Comparison of ENCODE assay signal across 18 cellular contexts in genomic region chr7:94980418-94981142, GRCh38.
DNase-seq lines count a peak whose midpoint lies in the region; TF ChIP-seq lines count a peak whose summit lies in the region.
"Had no signal": no experiment of that assay in that cellular context is flagged by ENCODE, and none has a peak within 500 bp of the region (broad histone marks: within the 10 kb centered on the region; RNA-seq: fewer than 3 reads in every experiment).

No MANE protein-coding gene starts in this region.

- H2BK12ac ChIP-seq in trophoblast cell (ENCODE audit: low read length): no peak overlapping the region

- no peak overlapping the region for H3K4ac ChIP-seq in trophoblast cell (ENCODE audit: low read depth, low read length)

- H3K36me3 ChIP-seq in Caco-2 (ENCODE audit: control insufficient read depth, insufficient read depth, low read length) (no peaks in the 10 kb centered on the region), adrenal gland (replicated peaks in 1 of 2) (no peaks in the 10 kb centered on the region), trophoblast cell (ENCODE audit: control insufficient read depth in 1 of 2, insufficient read depth in 2 of 2, low read length in 2 of 2) (no peaks in the 10 kb centered on the region)

- peaks cover 4% of the 10 kb centered on the region; the same call in 1 of the 2 replicates for H3K9me3 ChIP-seq in Caco-2
- H3K9me3 ChIP-seq in adrenal gland (replicated peaks in 1 of 3): no peaks in the 10 kb centered on the region
- no peaks in the 10 kb centered on the region for H3K9me3 ChIP-seq in trophoblast cell (ENCODE audit: insufficient read depth, low read depth, low read length)

- no peak overlapping the region for H2AFZ ChIP-seq in trophoblast cell (ENCODE audit: insufficient read depth, low read length, poor library complexity)

- H3K9me3 Mint-ChIP-seq in Caco-2 (ENCODE audit: unreplicated experiment): peaks cover 10% of the 10 kb centered on the region

- H3K4me1 ChIP-seq in Caco-2 (peaks cover 17% of the 10 kb centered on the region), adrenal gland (replicated peaks in 1 of 2) (peaks cover 19 to 21% of the 10 kb centered on the region in 2 donors), trophoblast cell (ENCODE audit: control insufficient read depth in 1 of 2, insufficient read depth in 2 of 2, low read length in 2 of 2) (no peaks in the 10 kb centered on the region)

- no peak overlapping the region for H3K4me2 ChIP-seq in trophoblast cell (ENCODE audit: low read length)

- peak overlapping the region; percentile 36 for H3K4me3 Mint-ChIP-seq in Caco-2 (ENCODE audit: unreplicated experiment)
- H3K4me3 Mint-ChIP-seq: CD14-positive monocyte had no signal

- TF ChIP-seq POLR2A in adrenal gland (IDR thresholded peaks at IDR 0.05): no peak

- no peaks in the 10 kb centered on the region for H3K79me1 ChIP-seq in trophoblast cell (ENCODE audit: low read length)

- intact Hi-C loops in Caco-2 (cut with micrococcal nuclease; ENCODE audit: unreplicated experiment): loop anchor here (1.0 to 2.0 kb wide), 3 partner anchors 9 to 400 kb away; no protein-coding TSS in a partner anchor
- intact Hi-C loops in adrenal gland (cut with DNase I): no loop called here

- POLR2A ChIA-PET in Caco-2 (lab: Charles Lee): interaction anchor here (0.6 kb wide), 1 partner anchor 10 kb away, joined by 4 read pairs; no protein-coding TSS in a partner anchor

- no peak overlapping the region for H2BK120ac ChIP-seq in trophoblast cell (ENCODE audit: insufficient read depth, low read length, poor library complexity)

- H3K4me3 ChIP-seq in Caco-2 (ENCODE audit: low read depth, low read length) (no peak overlapping the region), adrenal gland (no peak overlapping the region), fibroblast of the aortic adventitia (ENCODE audit: low read depth, low read length) (no peak overlapping the region), trophoblast cell (ENCODE audit: low read depth, low read length) (no peak overlapping the region)

- no peak overlapping the region for H3K14ac ChIP-seq in trophoblast cell (ENCODE audit: low read length)

- no peak overlapping the region for H2AK5ac ChIP-seq in trophoblast cell (ENCODE audit: low read length)

- no peaks in the 10 kb centered on the region for H3K4me1 Mint-ChIP-seq in Caco-2 (ENCODE audit: low read depth, unreplicated experiment)
- H3K4me1 Mint-ChIP-seq: CD14-positive monocyte had no signal

- no peak overlapping the region for H3K18ac ChIP-seq in trophoblast cell (ENCODE audit: low read length)

- TF ChIP-seq CTCF in Caco-2 (IDR thresholded peaks at IDR 0.05; ENCODE audit: insufficient read depth in 1 of 2, low read depth in 1 of 2, low read length in 1 of 2, severe bottlenecking in 1 of 2, unreplicated experiment in 1 of 2): no peak
- TF ChIP-seq CTCF in adrenal gland (IDR thresholded peaks at IDR 0.05): no peak
- TF ChIP-seq CTCF in fibroblast of the aortic adventitia (IDR thresholded peaks at IDR 0.05; ENCODE audit: insufficient read depth, low read length): no peak

- CTCF ChIA-PET in Caco-2 (lab: Charles Lee): interaction anchor here (0.6 kb wide), 2 partner anchors 12 to 33 kb away, joined by 3 to 4 read pairs; no protein-coding TSS in a partner anchor

- BruUV-seq in Caco-2 (replicated peaks; lab: Mats Ljungman, UMichigan): no TSS peak

- H3K23ac ChIP-seq in trophoblast cell (ENCODE audit: low read length): no peak overlapping the region

- peak overlapping the region in 4 of 5 donors; percentile 58 to 74 (median 67) for H3K27ac ChIP-seq in adrenal gland
- no peak overlapping the region for H3K27ac ChIP-seq in trophoblast cell (ENCODE audit: low read depth, low read length)
- H3K27ac ChIP-seq: HL-60, RWPE1 had no signal

- no peaks in the 10 kb centered on the region for H3K27me3 Mint-ChIP-seq in Caco-2 (ENCODE audit: insufficient read depth, unreplicated experiment)

- H4K91ac ChIP-seq in trophoblast cell (ENCODE audit: low read depth, low read length): no peak overlapping the region

- H3K27me3 ChIP-seq in Caco-2 (replicated peaks; ENCODE audit: control insufficient read depth, insufficient read depth, low read length): no peaks in the 10 kb centered on the region
- H3K27me3 ChIP-seq in adrenal gland: no peaks in the 10 kb centered on the region
- H3K27me3 ChIP-seq in trophoblast cell (ENCODE audit: insufficient read depth, low read length): no peaks in the 10 kb centered on the region

- peaks cover 10% of the 10 kb centered on the region for H3K36me3 Mint-ChIP-seq in Caco-2 (ENCODE audit: insufficient read depth, unreplicated experiment)
- H3K36me3 Mint-ChIP-seq: CD14-positive monocyte had no signal

- no peak overlapping the region for H4K8ac ChIP-seq in trophoblast cell (ENCODE audit: low read depth, low read length)

- 50 to 59% (median 53%) methylated on average over 6 of the region's 6 CpGs for WGBS in adrenal gland, 4 donors
- no CpG with 5 or more reads among the region's 6 CpGs for WGBS in trophoblast cell (ENCODE audit: extremely low coverage, insufficient coverage, insufficient read length)

- H3K27ac Mint-ChIP-seq in Caco-2 (ENCODE audit: unreplicated experiment): peak overlapping the region; percentile 78
- H3K27ac Mint-ChIP-seq: CD14-positive monocyte had no signal

- DNase-seq in Caco-2 (peak; percentile 72 to 80), adrenal gland (peak in 3 of 7 donors; percentile 29 to 45 (median 31)), fibroblast of the aortic adventitia (ENCODE audit: low read depth) (peak; percentile 13), trophoblast cell (peak; percentile 34 to 87), NCI-H2029 (lab: John Stamatoyannopoulos, UW) (no peak), amygdala (lab: John Stamatoyannopoulos, UW) (no peak), NCI-H1930 (lab: John Stamatoyannopoulos, UW) (no peak)
- DNase-seq: COR-L47, HCEC 1CT, MV-4-11, NCI-H1417, NCI-H187 treated with DMSO at 0.1 percent for 48 hours, NCI-H2171, NCI-H748 treated with DMSO at 0.1 percent for 48 hours, PC-3 had no signal

- H3K9ac ChIP-seq in trophoblast cell (ENCODE audit: low read length): no peak overlapping the region

- no peaks in the 10 kb centered on the region for H3K79me2 ChIP-seq in trophoblast cell (ENCODE audit: control insufficient read depth, insufficient read depth, low read length, poor library complexity)

- H2BK5ac ChIP-seq in trophoblast cell (ENCODE audit: low read depth, low read length, poor library complexity): no peak overlapping the region

- no peak overlapping the region for H4K12ac ChIP-seq in trophoblast cell (ENCODE audit: low read depth, low read length)

Comparison
In these comparisons a context has a peak if more than half of its experiments do, and no peak if none do; other contexts are left out.
1. DNase-seq: peak in Caco-2 (2 of 2), fibroblast of the aortic adventitia (single experiment) and trophoblast cell (2 of 2); none in NCI-H2029 (single experiment), amygdala (0 of 56) and NCI-H1930 (0 of 2).